In the genomic region with DNA sequence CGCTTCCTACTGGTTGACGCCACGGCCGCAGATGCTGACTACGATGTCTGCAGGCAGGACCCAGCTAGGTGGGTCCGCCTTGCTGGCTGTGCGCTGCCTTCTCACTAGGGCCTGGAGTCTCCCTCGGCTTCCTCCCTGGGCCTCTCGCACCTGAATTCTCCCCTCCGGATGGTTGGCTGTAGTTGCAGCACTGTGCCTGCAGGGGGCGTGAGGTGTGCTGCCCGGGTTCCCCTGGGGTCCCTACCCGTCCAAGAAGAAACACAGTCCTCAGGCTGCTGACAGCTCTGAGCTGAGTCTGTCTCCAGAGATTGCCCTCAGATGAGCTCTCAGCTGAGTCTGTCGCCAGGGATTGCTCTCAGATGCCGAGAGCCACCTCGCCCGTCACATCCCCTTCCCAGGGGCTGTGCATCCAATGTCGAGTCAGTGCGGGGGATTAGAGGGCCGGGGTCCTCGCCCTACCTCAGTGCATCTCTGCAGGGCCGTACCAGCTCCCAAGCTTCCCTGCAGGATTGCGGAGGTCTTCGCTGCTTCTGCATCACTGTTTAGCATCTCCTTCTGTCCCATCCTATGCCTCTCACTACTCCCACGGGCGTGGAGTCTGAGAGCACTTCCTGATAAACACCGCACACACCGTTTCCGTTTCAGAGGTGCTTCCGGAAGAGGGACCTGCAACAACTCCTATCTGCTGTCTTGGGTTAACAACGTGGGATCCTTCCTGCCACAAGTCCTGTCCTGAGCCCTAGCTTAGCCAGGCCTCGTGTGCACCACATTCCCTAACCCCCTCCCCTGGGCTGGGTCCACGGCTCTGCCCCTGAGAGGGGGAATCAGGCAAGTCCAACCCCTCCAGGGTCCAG, we compare ENCODE assay signal across 8 cellular contexts.
DNase-seq lines count a peak whose midpoint lies in the region; ATAC-seq and TF ChIP-seq lines count a peak whose summit lies in the region.

No MANE protein-coding gene starts in this region.

- peak; percentile 81 for TF ChIP-seq CTCF in glutamatergic neuron (IDR thresholded peaks at IDR 0.05; ENCODE audit: partially characterized antibody, unreplicated experiment)

- no peaks in the 10 kb centered on the region for H3K9me3 ChIP-seq in CD4-positive, CD25-positive, alpha-beta regulatory T cell (ENCODE audit: control insufficient read depth in 2 of 2, low read length in 2 of 2)

- ATAC-seq in CD4-positive, CD25-positive, alpha-beta regulatory T cell (ENCODE audit: low read depth in 2 of 2), result peak; percentile 55 to 63
- ATAC-seq in HG03378 (IDR thresholded peaks at IDR 0.05; ENCODE audit: unreplicated experiment), result no peak

- H3K4me3 ChIP-seq in CD4-positive, CD25-positive, alpha-beta regulatory T cell (ENCODE audit: low read depth, low read length), result peak overlapping the region; percentile 48

- peak overlapping the region; percentile 15 to 83 (median 32) for H3K27ac Mint-ChIP-seq in CD4-positive, CD25-positive, alpha-beta regulatory T cell
- no peak overlapping the region for H3K27ac Mint-ChIP-seq in glutamatergic neuron (ENCODE audit: unreplicated experiment)
- no peak overlapping the region for H3K27ac Mint-ChIP-seq in stimulated activated naive CD8-positive, alpha-beta T cell treated with anti-CD3 and anti-CD28 coated beads, Interleukin-15, Interleukin-2, amounts not matched to agents 100 ng/mL and 50 ng/mL, for 24 hours

- H3K27ac ChIP-seq in CD4-positive, CD25-positive, alpha-beta regulatory T cell (ENCODE audit: insufficient read depth, low read length, poor library complexity, severe bottlenecking), result no peak overlapping the region

- H3K36me3 ChIP-seq in CD4-positive, CD25-positive, alpha-beta regulatory T cell (ENCODE audit: control insufficient read depth, insufficient read depth, low read length), result no peaks in the 10 kb centered on the region

- no peaks in the 10 kb centered on the region for H3K9me3 Mint-ChIP-seq in CD4-positive, CD25-positive, alpha-beta regulatory T cell
- H3K9me3 Mint-ChIP-seq in glutamatergic neuron (ENCODE audit: unreplicated experiment), result peaks cover 10% of the 10 kb centered on the region
- H3K9me3 Mint-ChIP-seq in stimulated activated naive CD8-positive, alpha-beta T cell treated with anti-CD3 and anti-CD28 coated beads, Interleukin-15, Interleukin-2, amounts not matched to agents 100 ng/mL and 50 ng/mL, for 24 hours, result no peaks in the 10 kb centered on the region

- H3K27me3 Mint-ChIP-seq in CD4-positive, CD25-positive, alpha-beta regulatory T cell, result peaks cover 4% of the 10 kb centered on the region
- no peaks in the 10 kb centered on the region for H3K27me3 Mint-ChIP-seq in glutamatergic neuron (ENCODE audit: unreplicated experiment)
- H3K27me3 Mint-ChIP-seq in stimulated activated naive CD8-positive, alpha-beta T cell treated with anti-CD3 and anti-CD28 coated beads, Interleukin-15, Interleukin-2, amounts not matched to agents 100 ng/mL and 50 ng/mL, for 24 hours, result no peaks in the 10 kb centered on the region

- peaks cover 0 to 28% (median 13%) of the 10 kb centered on the region in 4 donors for H3K4me1 Mint-ChIP-seq in CD4-positive, CD25-positive, alpha-beta regulatory T cell
- H3K4me1 Mint-ChIP-seq in glutamatergic neuron (ENCODE audit: low read depth, unreplicated experiment), result no peaks in the 10 kb centered on the region
- H3K4me1 Mint-ChIP-seq in stimulated activated naive CD8-positive, alpha-beta T cell treated with anti-CD3 and anti-CD28 coated beads, Interleukin-15, Interleukin-2, amounts not matched to agents 100 ng/mL and 50 ng/mL, for 24 hours (ENCODE audit: low read depth), result peaks cover 16% of the 10 kb centered on the region

- peaks cover 10% of the 10 kb centered on the region for H3K4me1 ChIP-seq in CD4-positive, CD25-positive, alpha-beta regulatory T cell (ENCODE audit: control insufficient read depth, insufficient read depth, low read length, poor library complexity, severe bottlenecking)

- peak in 2 of 3 donors; percentile 22 to 62 for DNase-seq in CD4-positive, CD25-positive, alpha-beta regulatory T cell
- DNase-seq in HuH-7.5 (ENCODE audit: low spot score) (peak; percentile 30), activated T-cell treated with anti-CD3 and anti-CD28 coated beads for 1 hour (ENCODE audit: low read depth) (peak; percentile 42), glutamatergic neuron (peak; percentile 45), T1000 (lab: John Stamatoyannopoulos, UW) (no peak), NCI-H226 (no peak)

- H3K4me3 Mint-ChIP-seq in CD4-positive, CD25-positive, alpha-beta regulatory T cell, result peak overlapping the region; percentile 50 to 85 (median 73)
- no peak overlapping the region for H3K4me3 Mint-ChIP-seq in glutamatergic neuron (ENCODE audit: unreplicated experiment)
- peak overlapping the region; percentile 51 for H3K4me3 Mint-ChIP-seq in stimulated activated naive CD8-positive, alpha-beta T cell treated with anti-CD3 and anti-CD28 coated beads, Interleukin-15, Interleukin-2, amounts not matched to agents 100 ng/mL and 50 ng/mL, for 24 hours

- peaks cover 10% of the 10 kb centered on the region for H3K36me3 Mint-ChIP-seq in CD4-positive, CD25-positive, alpha-beta regulatory T cell
- peaks cover 6% of the 10 kb centered on the region for H3K36me3 Mint-ChIP-seq in glutamatergic neuron (ENCODE audit: unreplicated experiment)
- no peaks in the 10 kb centered on the region for H3K36me3 Mint-ChIP-seq in stimulated activated naive CD8-positive, alpha-beta T cell treated with anti-CD3 and anti-CD28 coated beads, Interleukin-15, Interleukin-2, amounts not matched to agents 100 ng/mL and 50 ng/mL, for 24 hours (ENCODE audit: low read depth)

- H3K27me3 ChIP-seq in CD4-positive, CD25-positive, alpha-beta regulatory T cell (ENCODE audit: control insufficient read depth, insufficient read depth, low read length), result no peaks in the 10 kb centered on the region

Comparison
In these comparisons a context has a peak if more than half of its experiments do, and no peak if none do; other contexts are left out.
1. DNase-seq: peak in CD4-positive, CD25-positive, alpha-beta regulatory T cell (2 of 3), HuH-7.5 (single experiment), activated T-cell treated with anti-CD3 and anti-CD28 coated beads for 1 hour (single experiment) and glutamatergic neuron (single experiment); none in T1000 (single experiment) and NCI-H226 (single experiment).
2. H3K27ac Mint-ChIP-seq: peak in CD4-positive, CD25-positive, alpha-beta regulatory T cell (3 of 3); none in glutamatergic neuron (single experiment) and stimulated activated naive CD8-positive, alpha-beta T cell treated with anti-CD3 and anti-CD28 coated beads, Interleukin-15, Interleukin-2, amounts not matched to agents 100 ng/mL and 50 ng/mL, for 24 hours (single experiment).